In genomic region chr15:80090879-80091503, GRCh38 we compare ENCODE assay signal across 1 cellular context.
TF ChIP-seq lines count a peak whose summit lies in the region.

No MANE protein-coding gene starts in this region.

TF ChIP-seq in A549, 52 proteins besides CTCF, POLR2A, EP300 and RAD21 (continued from another document):
- TF ChIP-seq ATOH8 (CRISPR knock-in tag; IDR thresholded peaks at IDR 0.05; ENCODE audit: low read depth) (no peak), NFE2L2 (conservative IDR thresholded peaks at IDR 0.05; ENCODE audit: low read length) (no peak)
